ENCODE assay signal across 13 cellular contexts in genomic region chr19:16619456-16619855, GRCh38. TPM values are rescaled to one million over a fixed set of nuclear protein-coding genes. Genes with fewer than 3 reads are reported as not detected.
DNase-seq lines count a peak whose midpoint lies in the region; ATAC-seq and TF ChIP-seq lines count a peak whose summit lies in the region.
"Had no signal": no experiment of that assay in that cellular context is flagged by ENCODE, and none has a peak within 500 bp of the region (broad histone marks: within the 10 kb centered on the region; RNA-seq: fewer than 3 reads in every experiment).

No MANE protein-coding gene starts in this region.

- no peaks in the 10 kb centered on the region for H3K27me3 ChIP-seq in BLaER1 treated with 17β-estradiol and CSF1 and Interleukin-3, amounts not matched to agents 10 nM and 100 nM
- no peaks in the 10 kb centered on the region for H3K27me3 ChIP-seq in right cardiac atrium (ENCODE audit: control insufficient read depth, insufficient read depth)
- H3K27me3 ChIP-seq in sigmoid colon = no peaks in the 10 kb centered on the region
- H3K27me3 ChIP-seq in suprapubic skin = no peaks in the 10 kb centered on the region
- H3K27me3 ChIP-seq: gastroesophageal sphincter had no signal

- WGBS in right cardiac atrium = 48% methylated on average over 7 of the region's 7 CpGs
- WGBS in sigmoid colon, 2 donors = 43 to 70% methylated on average over 7 of the region's 7 CpGs
- 76% methylated on average over 3 of the region's 7 CpGs for WGBS in suprapubic skin

- H3K4me1 ChIP-seq in BLaER1 treated with 17β-estradiol and CSF1 and Interleukin-3, amounts not matched to agents 10 nM and 100 nM = peaks cover 54 to 66% (median 62%) of the 10 kb centered on the region in 10 experiments
- H3K4me1 ChIP-seq in right cardiac atrium (ENCODE audit: control insufficient read depth, insufficient read depth, low read length) (peaks cover 31% of the 10 kb centered on the region), sigmoid colon (peaks cover 0 to 61% (median 38%) of the 10 kb centered on the region in 4 donors), suprapubic skin (peaks cover 36% of the 10 kb centered on the region)

- peak; percentile 51 to 54 for ATAC-seq in right cardiac atrium
- ATAC-seq: gastroesophageal sphincter had no signal

- peak overlapping the region in 10 of 11 experiments; percentile 4 to 83 (median 53); a peak in 17 of 22 replicates for H3K4me2 ChIP-seq in BLaER1 treated with 17β-estradiol and CSF1 and Interleukin-3, amounts not matched to agents 10 nM and 100 nM
- H3K4me2 ChIP-seq: SK-N-SH had no signal

- intact Hi-C loops in right cardiac atrium (cut with DNase I) (no loop called here), sigmoid colon (cut with DNase I) (no loop called here)

- DNase-seq in SW480 (ENCODE audit: low spot score) (peak; percentile 59), right cardiac atrium (peak; percentile 31 to 77 (median 71)), sigmoid colon (peak; percentile 73), GDM1 (lab: John Stamatoyannopoulos, UW) (no peak), NCI-H2227 (lab: John Stamatoyannopoulos, UW; ENCODE audit: unreplicated experiment) (no peak), suprapubic skin (ENCODE audit: low spot score in 2 of 2) (no peak), NCI-H510A (lab: John Stamatoyannopoulos, UW) (no peak)
- DNase-seq: activated naive CD4-positive, alpha-beta T cell treated with anti-CD3 and anti-CD28 coated beads, Interleukin-2, amount 10 ng/mL, durations not matched to agents 7 days and 5 days; AML-193; NCI-H2171 treated with DMSO at 0.1 percent for 48 hours; SK-N-SH had no signal

- TF ChIP-seq POLR2A in sigmoid colon (IDR thresholded peaks at IDR 0.05) = no peak
- no peak for TF ChIP-seq POLR2A in suprapubic skin (IDR thresholded peaks at IDR 0.05)

- 0 out of 22 replicates have a peak overlapping the region, but pooled peaks of 1 of the 11 experiments have one; percentile 41 for H3K9ac ChIP-seq in BLaER1 treated with 17β-estradiol and CSF1 and Interleukin-3, amounts not matched to agents 10 nM and 100 nM
- H3K9ac ChIP-seq: SK-N-SH had no signal

- peaks cover 100% of the 10 kb centered on the region in 11 experiments for H4K20me1 ChIP-seq in BLaER1 treated with 17β-estradiol and CSF1 and Interleukin-3, amounts not matched to agents 10 nM and 100 nM

- H3K27ac ChIP-seq in BLaER1 treated with 17β-estradiol and CSF1 and Interleukin-3, amounts not matched to agents 10 nM and 100 nM = no peak overlapping the region
- H3K27ac ChIP-seq in right cardiac atrium (ENCODE audit: low read length) (no peak overlapping the region), sigmoid colon (peak overlapping the region in 3 of 4 donors; percentile 18 to 43 (median 29)), suprapubic skin (no peak overlapping the region)

- no peak overlapping the region for H3K4me3 ChIP-seq in BLaER1 treated with 17β-estradiol and CSF1 and Interleukin-3, amounts not matched to agents 10 nM and 100 nM
- H3K4me3 ChIP-seq in right cardiac atrium (ENCODE audit: low read length) (no peak overlapping the region), sigmoid colon (no peak overlapping the region), suprapubic skin (no peak overlapping the region)
- H3K4me3 ChIP-seq: gastroesophageal sphincter had no signal

- TF ChIP-seq CTCF in sigmoid colon (IDR thresholded peaks at IDR 0.05) = no peak
- no peak for TF ChIP-seq CTCF in suprapubic skin (IDR thresholded peaks at IDR 0.05)

- TF ChIP-seq EP300 in sigmoid colon (IDR thresholded peaks at IDR 0.05) (no peak), suprapubic skin (IDR thresholded peaks at IDR 0.05) (no peak)

- H3K9me3 ChIP-seq in BLaER1 treated with 17β-estradiol and CSF1 and Interleukin-3, amounts not matched to agents 10 nM and 100 nM (replicated peaks in 1 of 11) = no peaks in the 10 kb centered on the region
- H3K9me3 ChIP-seq in right cardiac atrium (ENCODE audit: control insufficient read depth, low read length) = no peaks in the 10 kb centered on the region
- H3K9me3 ChIP-seq in sigmoid colon = no peaks in the 10 kb centered on the region
- H3K9me3 ChIP-seq in suprapubic skin = no peaks in the 10 kb centered on the region
- H3K9me3 ChIP-seq: gastroesophageal sphincter, SK-N-SH had no signal

- peaks cover 15 to 51% (median 29%) of the 10 kb centered on the region in 11 experiments for H3K36me3 ChIP-seq in BLaER1 treated with 17β-estradiol and CSF1 and Interleukin-3, amounts not matched to agents 10 nM and 100 nM
- peaks cover 0 to 7% (median 0%) of the 10 kb centered on the region in 4 donors for H3K36me3 ChIP-seq in sigmoid colon
- H3K36me3 ChIP-seq in suprapubic skin = peaks cover 11% of the 10 kb centered on the region

RNA-seq across cellular contexts. Expression of gene MED26, which starts 8.5 kb away (rescaled TPM):
- 1 to 10 TPM; 5.3 to 6.1 (median 5.6) TPM for total RNA-seq in right cardiac atrium
- 4.5 TPM for polyA plus RNA-seq in right cardiac atrium
- total RNA-seq in sigmoid colon = 1 to 10 TPM; 5.3 to 6.5 (median 5.9) TPM
- 1 to 10 TPM; 3.0 to 7.9 (median 4.6) TPM for polyA plus RNA-seq in sigmoid colon
- total RNA-seq in suprapubic skin = 10 to 100 TPM; 13.1 to 15.4 (median 14.6) TPM

RNA-seq across cellular contexts. Expression of gene SMIM7, which starts 40.5 kb away (rescaled TPM):
- total RNA-seq in right cardiac atrium (10 to 100 TPM; 42.7 to 54.3 (median 45.9) TPM), sigmoid colon (100 to 1,000 TPM in 2 of 4 donors, 10 to 100 TPM in 2; 65.2 to 110 (median 86.2) TPM), suprapubic skin (100 to 1,000 TPM in 2 of 4 donors, 10 to 100 TPM in 2; 77.3 to 121 (median 98.8) TPM)
- polyA plus RNA-seq in right cardiac atrium (62.6 TPM), sigmoid colon (10 to 100 TPM; 82.5 to 99.7 (median 88.5) TPM)

RNA-seq across cellular contexts. Expression of gene TMEM38A, which starts 41.5 kb away (rescaled TPM):
- total RNA-seq in right cardiac atrium = 10 to 100 TPM in 3 of 4 donors, 1 to 10 TPM in 1; 6.8 to 17.0 (median 14.0) TPM
- 13.5 TPM for polyA plus RNA-seq in right cardiac atrium
- 1 to 10 TPM; 2.3 to 7.5 (median 4.2) TPM for total RNA-seq in sigmoid colon
- 1 to 10 TPM; 1.2 to 5.5 (median 2.3) TPM for polyA plus RNA-seq in sigmoid colon
- 1 to 10 TPM; 2.3 to 2.8 (median 2.7) TPM for total RNA-seq in suprapubic skin

RNA-seq across cellular contexts. Expression of gene SLC35E1, which starts 47.2 kb away (rescaled TPM):
- 10 to 100 TPM; 21.0 to 26.6 (median 25.8) TPM for total RNA-seq in right cardiac atrium
- 21.3 TPM for polyA plus RNA-seq in right cardiac atrium
- 10 to 100 TPM; 20.3 to 27.4 (median 23.1) TPM for total RNA-seq in sigmoid colon
- 10 to 100 TPM in 2 of 3 donors, 1 to 10 TPM in 1; 9.7 to 26.6 (median 10.8) TPM for polyA plus RNA-seq in sigmoid colon
- total RNA-seq in suprapubic skin = 10 to 100 TPM; 49.8 to 64.8 (median 56.3) TPM

Comparison
In these comparisons a context has a peak if more than half of its experiments do, and no peak if none do; other contexts are left out.
1. H3K27ac ChIP-seq: peak in sigmoid colon (3 of 4); none in BLaER1 treated with 17β-estradiol and CSF1 and Interleukin-3, amounts not matched to agents 10 nM and 100 nM (0 of 11), right cardiac atrium (single experiment) and suprapubic skin (single experiment).
2. DNase-seq: peak in SW480 (single experiment), right cardiac atrium (3 of 3) and sigmoid colon (single experiment); none in GDM1 (single experiment), NCI-H2227 (single experiment), suprapubic skin (0 of 2) and NCI-H510A (single experiment).